Comparison of ENCODE assay signal across 1 cellular context in the genomic region with DNA sequence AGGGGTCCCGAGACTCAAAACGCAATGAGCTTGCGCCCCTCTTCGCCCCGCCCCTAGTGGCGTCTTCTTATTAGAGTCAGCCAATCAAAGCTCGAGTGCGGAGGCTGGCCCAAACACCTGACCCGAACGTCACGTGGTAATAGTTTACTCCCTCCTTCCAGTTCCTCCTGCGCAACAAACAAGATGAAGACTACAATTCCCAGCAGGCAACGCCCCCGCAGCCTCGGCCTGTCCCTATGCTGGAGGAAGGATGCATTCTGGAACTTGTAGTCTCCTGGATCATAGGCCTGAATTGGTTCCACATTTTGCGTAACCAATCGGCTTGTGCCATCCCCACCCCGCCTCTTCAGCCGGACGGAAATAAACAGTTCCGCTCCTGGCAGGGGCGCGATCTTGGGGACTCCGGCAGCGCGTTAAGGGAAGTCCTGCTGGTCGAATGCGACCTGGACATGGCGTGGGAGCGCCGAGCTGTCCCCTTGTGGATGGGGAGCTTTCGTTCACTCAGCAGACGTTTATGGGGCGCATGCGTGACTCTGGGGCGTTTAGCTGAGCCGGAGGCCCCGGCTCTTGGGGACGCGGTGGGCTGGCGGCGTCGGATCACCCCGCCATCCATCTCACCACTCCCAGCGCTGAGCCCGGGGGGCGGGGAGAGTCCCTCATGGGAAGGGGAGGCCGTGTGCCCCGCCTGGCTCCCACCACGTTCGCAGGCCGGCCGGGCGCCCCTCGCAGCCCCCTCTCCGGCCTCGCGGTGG.
TF ChIP-seq lines count a peak whose summit lies in the region.

A gene (minus strand): TSS at position 26 of the 752 bp plus-strand sequence. CDS start 38 bp downstream, outside the sequence.

TF ChIP-seq in K562, 482 proteins besides CTCF, POLR2A, EP300 and RAD21 (continued from another document and continues in another):
- TF ChIP-seq, protein P1, sequence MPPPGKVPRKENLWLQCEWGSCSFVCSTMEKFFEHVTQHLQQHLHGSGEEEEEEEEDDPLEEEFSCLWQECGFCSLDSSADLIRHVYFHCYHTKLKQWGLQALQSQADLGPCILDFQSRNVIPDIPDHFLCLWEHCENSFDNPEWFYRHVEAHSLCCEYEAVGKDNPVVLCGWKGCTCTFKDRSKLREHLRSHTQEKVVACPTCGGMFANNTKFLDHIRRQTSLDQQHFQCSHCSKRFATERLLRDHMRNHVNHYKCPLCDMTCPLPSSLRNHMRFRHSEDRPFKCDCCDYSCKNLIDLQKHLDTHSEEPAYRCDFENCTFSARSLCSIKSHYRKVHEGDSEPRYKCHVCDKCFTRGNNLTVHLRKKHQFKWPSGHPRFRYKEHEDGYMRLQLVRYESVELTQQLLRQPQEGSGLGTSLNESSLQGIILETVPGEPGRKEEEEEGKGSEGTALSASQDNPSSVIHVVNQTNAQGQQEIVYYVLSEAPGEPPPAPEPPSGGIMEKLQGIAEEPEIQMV (tag; conservative IDR thresholded peaks at IDR 0.05; ENCODE audit: low read depth), result no peak
- TF ChIP-seq RBM39 (optimal IDR thresholded peaks at IDR 0.05; ENCODE audit: low read depth, low read length), result no peak
- peak; percentile 80 for TF ChIP-seq ELF2 (CRISPR knock-in tag; IDR thresholded peaks at IDR 0.05)
- TF ChIP-seq, protein P2, sequence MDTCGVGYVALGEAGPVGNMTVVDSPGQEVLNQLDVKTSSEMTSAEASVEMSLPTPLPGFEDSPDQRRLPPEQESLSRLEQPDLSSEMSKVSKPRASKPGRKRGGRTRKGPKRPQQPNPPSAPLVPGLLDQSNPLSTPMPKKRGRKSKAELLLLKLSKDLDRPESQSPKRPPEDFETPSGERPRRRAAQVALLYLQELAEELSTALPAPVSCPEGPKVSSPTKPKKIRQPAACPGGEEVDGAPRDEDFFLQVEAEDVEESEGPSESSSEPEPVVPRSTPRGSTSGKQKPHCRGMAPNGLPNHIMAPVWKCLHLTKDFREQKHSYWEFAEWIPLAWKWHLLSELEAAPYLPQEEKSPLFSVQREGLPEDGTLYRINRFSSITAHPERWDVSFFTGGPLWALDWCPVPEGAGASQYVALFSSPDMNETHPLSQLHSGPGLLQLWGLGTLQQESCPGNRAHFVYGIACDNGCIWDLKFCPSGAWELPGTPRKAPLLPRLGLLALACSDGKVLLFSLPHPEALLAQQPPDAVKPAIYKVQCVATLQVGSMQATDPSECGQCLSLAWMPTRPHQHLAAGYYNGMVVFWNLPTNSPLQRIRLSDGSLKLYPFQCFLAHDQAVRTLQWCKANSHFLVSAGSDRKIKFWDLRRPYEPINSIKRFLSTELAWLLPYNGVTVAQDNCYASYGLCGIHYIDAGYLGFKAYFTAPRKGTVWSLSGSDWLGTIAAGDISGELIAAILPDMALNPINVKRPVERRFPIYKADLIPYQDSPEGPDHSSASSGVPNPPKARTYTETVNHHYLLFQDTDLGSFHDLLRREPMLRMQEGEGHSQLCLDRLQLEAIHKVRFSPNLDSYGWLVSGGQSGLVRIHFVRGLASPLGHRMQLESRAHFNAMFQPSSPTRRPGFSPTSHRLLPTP (IDR thresholded peaks at IDR 0.05; ENCODE audit: borderline replicate concordance, extremely low read depth, insufficient read length), result no peak
- TF ChIP-seq, protein P3, sequence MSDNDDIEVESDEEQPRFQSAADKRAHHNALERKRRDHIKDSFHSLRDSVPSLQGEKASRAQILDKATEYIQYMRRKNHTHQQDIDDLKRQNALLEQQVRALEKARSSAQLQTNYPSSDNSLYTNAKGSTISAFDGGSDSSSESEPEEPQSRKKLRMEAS (CRISPR knock-in tag; IDR thresholded peaks at IDR 0.05), result peak; percentile 68; the same call in 1 of the 2 replicates
- no peak; the same call in 1 of the 2 replicates for TF ChIP-seq ZKSCAN1 (IDR thresholded peaks at IDR 0.05; ENCODE audit: low read depth, low read length)
- TF ChIP-seq GABPA (tag; conservative IDR thresholded peaks at IDR 0.05; ENCODE audit: low read depth), result peak; percentile 85
- TF ChIP-seq MEIS2 (IDR thresholded peaks at IDR 0.05; ENCODE audit: partially characterized antibody), result peak; percentile 28
- TF ChIP-seq, protein P4, sequence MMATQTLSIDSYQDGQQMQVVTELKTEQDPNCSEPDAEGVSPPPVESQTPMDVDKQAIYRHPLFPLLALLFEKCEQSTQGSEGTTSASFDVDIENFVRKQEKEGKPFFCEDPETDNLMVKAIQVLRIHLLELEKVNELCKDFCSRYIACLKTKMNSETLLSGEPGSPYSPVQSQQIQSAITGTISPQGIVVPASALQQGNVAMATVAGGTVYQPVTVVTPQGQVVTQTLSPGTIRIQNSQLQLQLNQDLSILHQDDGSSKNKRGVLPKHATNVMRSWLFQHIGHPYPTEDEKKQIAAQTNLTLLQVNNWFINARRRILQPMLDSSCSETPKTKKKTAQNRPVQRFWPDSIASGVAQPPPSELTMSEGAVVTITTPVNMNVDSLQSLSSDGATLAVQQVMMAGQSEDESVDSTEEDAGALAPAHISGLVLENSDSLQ (IDR thresholded peaks at IDR 0.05), result peak; percentile 60; the same call in 1 of the 2 replicates
- no peak for TF ChIP-seq ZFP36 (IDR thresholded peaks at IDR 0.05; ENCODE audit: low read depth, low read length, partially characterized antibody)
- no peak; the same call in 1 of the 2 replicates for TF ChIP-seq JUNB (CRISPR knock-in tag; conservative IDR thresholded peaks at IDR 0.05)
- peak; percentile 60 for TF ChIP-seq CBX1 (IDR thresholded peaks at IDR 0.05; ENCODE audit: low read depth)
- TF ChIP-seq ZBTB1 (CRISPR knock-in tag; IDR thresholded peaks at IDR 0.05; ENCODE audit: borderline replicate concordance, low read depth), result no peak; the same call in 1 of the 2 replicates
- no peak for TF ChIP-seq ZNF174 (CRISPR knock-in tag; IDR thresholded peaks at IDR 0.05)
- TF ChIP-seq BCOR (IDR thresholded peaks at IDR 0.05), result no peak
- TF ChIP-seq TBP (optimal IDR thresholded peaks at IDR 0.05; ENCODE audit: low read depth, low read length), result peak; percentile 84
- peak; percentile 93 for TF ChIP-seq POLR2H (tag; IDR thresholded peaks at IDR 0.05; ENCODE audit: low read depth)
- peak; percentile 23; the same call in 1 of the 2 replicates for TF ChIP-seq TRIM28 (IDR thresholded peaks at IDR 0.05)
- TF ChIP-seq DNMT1 (IDR thresholded peaks at IDR 0.05), result no peak
- no peak for TF ChIP-seq ZNF274 (IDR thresholded peaks at IDR 0.05; ENCODE audit: borderline replicate concordance, low read depth, low read length)
- TF ChIP-seq, protein P5, sequence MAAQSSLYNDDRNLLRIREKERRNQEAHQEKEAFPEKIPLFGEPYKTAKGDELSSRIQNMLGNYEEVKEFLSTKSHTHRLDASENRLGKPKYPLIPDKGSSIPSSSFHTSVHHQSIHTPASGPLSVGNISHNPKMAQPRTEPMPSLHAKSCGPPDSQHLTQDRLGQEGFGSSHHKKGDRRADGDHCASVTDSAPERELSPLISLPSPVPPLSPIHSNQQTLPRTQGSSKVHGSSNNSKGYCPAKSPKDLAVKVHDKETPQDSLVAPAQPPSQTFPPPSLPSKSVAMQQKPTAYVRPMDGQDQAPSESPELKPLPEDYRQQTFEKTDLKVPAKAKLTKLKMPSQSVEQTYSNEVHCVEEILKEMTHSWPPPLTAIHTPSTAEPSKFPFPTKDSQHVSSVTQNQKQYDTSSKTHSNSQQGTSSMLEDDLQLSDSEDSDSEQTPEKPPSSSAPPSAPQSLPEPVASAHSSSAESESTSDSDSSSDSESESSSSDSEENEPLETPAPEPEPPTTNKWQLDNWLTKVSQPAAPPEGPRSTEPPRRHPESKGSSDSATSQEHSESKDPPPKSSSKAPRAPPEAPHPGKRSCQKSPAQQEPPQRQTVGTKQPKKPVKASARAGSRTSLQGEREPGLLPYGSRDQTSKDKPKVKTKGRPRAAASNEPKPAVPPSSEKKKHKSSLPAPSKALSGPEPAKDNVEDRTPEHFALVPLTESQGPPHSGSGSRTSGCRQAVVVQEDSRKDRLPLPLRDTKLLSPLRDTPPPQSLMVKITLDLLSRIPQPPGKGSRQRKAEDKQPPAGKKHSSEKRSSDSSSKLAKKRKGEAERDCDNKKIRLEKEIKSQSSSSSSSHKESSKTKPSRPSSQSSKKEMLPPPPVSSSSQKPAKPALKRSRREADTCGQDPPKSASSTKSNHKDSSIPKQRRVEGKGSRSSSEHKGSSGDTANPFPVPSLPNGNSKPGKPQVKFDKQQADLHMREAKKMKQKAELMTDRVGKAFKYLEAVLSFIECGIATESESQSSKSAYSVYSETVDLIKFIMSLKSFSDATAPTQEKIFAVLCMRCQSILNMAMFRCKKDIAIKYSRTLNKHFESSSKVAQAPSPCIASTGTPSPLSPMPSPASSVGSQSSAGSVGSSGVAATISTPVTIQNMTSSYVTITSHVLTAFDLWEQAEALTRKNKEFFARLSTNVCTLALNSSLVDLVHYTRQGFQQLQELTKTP (IDR thresholded peaks at IDR 0.05; ENCODE audit: low read depth in 1 of 2, partially characterized antibody in 2 of 2), result peak; percentile 86 to 100
- no peak for TF ChIP-seq BRCA1 (IDR thresholded peaks at IDR 0.05)
- no peak for TF ChIP-seq BRCA1 (CRISPR knock-in tag; IDR thresholded peaks at IDR 0.05)
- TF ChIP-seq, protein P6, sequence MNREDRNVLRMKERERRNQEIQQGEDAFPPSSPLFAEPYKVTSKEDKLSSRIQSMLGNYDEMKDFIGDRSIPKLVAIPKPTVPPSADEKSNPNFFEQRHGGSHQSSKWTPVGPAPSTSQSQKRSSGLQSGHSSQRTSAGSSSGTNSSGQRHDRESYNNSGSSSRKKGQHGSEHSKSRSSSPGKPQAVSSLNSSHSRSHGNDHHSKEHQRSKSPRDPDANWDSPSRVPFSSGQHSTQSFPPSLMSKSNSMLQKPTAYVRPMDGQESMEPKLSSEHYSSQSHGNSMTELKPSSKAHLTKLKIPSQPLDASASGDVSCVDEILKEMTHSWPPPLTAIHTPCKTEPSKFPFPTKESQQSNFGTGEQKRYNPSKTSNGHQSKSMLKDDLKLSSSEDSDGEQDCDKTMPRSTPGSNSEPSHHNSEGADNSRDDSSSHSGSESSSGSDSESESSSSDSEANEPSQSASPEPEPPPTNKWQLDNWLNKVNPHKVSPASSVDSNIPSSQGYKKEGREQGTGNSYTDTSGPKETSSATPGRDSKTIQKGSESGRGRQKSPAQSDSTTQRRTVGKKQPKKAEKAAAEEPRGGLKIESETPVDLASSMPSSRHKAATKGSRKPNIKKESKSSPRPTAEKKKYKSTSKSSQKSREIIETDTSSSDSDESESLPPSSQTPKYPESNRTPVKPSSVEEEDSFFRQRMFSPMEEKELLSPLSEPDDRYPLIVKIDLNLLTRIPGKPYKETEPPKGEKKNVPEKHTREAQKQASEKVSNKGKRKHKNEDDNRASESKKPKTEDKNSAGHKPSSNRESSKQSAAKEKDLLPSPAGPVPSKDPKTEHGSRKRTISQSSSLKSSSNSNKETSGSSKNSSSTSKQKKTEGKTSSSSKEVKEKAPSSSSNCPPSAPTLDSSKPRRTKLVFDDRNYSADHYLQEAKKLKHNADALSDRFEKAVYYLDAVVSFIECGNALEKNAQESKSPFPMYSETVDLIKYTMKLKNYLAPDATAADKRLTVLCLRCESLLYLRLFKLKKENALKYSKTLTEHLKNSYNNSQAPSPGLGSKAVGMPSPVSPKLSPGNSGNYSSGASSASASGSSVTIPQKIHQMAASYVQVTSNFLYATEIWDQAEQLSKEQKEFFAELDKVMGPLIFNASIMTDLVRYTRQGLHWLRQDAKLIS (CRISPR knock-in tag; IDR thresholded peaks at IDR 0.05), result no peak; the same call in none of the 2 replicates
- peak; percentile 92 for TF ChIP-seq CBFA2T2 (conservative IDR thresholded peaks at IDR 0.05)
- no peak for TF ChIP-seq EHMT2 (IDR thresholded peaks at IDR 0.05)
- no peak for TF ChIP-seq HNRNPH1 (optimal IDR thresholded peaks at IDR 0.05; ENCODE audit: low read depth, low read length)
- TF ChIP-seq, protein P7, sequence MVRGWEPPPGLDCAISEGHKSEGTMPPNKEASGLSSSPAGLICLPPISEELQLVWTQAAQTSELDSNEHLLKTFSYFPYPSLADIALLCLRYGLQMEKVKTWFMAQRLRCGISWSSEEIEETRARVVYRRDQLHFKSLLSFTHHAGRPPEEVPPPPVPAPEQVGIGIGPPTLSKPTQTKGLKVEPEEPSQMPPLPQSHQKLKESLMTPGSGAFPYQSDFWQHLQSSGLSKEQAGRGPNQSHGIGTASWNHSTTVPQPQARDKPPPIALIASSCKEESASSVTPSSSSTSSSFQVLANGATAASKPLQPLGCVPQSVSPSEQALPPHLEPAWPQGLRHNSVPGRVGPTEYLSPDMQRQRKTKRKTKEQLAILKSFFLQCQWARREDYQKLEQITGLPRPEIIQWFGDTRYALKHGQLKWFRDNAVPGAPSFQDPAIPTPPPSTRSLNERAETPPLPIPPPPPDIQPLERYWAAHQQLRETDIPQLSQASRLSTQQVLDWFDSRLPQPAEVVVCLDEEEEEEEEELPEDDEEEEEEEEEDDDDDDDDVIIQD (CRISPR knock-in tag; IDR thresholded peaks at IDR 0.05), result no peak
- TF ChIP-seq ERF (CRISPR knock-in tag; IDR thresholded peaks at IDR 0.05), result peak; percentile 58; the same call in 1 of the 2 replicates
- TF ChIP-seq, protein P8, sequence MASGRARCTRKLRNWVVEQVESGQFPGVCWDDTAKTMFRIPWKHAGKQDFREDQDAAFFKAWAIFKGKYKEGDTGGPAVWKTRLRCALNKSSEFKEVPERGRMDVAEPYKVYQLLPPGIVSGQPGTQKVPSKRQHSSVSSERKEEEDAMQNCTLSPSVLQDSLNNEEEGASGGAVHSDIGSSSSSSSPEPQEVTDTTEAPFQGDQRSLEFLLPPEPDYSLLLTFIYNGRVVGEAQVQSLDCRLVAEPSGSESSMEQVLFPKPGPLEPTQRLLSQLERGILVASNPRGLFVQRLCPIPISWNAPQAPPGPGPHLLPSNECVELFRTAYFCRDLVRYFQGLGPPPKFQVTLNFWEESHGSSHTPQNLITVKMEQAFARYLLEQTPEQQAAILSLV (tag; IDR thresholded peaks at IDR 0.05), result no peak
- TF ChIP-seq ILF3 (IDR thresholded peaks at IDR 0.05; ENCODE audit: borderline replicate concordance), result no peak
- TF ChIP-seq, protein P9, sequence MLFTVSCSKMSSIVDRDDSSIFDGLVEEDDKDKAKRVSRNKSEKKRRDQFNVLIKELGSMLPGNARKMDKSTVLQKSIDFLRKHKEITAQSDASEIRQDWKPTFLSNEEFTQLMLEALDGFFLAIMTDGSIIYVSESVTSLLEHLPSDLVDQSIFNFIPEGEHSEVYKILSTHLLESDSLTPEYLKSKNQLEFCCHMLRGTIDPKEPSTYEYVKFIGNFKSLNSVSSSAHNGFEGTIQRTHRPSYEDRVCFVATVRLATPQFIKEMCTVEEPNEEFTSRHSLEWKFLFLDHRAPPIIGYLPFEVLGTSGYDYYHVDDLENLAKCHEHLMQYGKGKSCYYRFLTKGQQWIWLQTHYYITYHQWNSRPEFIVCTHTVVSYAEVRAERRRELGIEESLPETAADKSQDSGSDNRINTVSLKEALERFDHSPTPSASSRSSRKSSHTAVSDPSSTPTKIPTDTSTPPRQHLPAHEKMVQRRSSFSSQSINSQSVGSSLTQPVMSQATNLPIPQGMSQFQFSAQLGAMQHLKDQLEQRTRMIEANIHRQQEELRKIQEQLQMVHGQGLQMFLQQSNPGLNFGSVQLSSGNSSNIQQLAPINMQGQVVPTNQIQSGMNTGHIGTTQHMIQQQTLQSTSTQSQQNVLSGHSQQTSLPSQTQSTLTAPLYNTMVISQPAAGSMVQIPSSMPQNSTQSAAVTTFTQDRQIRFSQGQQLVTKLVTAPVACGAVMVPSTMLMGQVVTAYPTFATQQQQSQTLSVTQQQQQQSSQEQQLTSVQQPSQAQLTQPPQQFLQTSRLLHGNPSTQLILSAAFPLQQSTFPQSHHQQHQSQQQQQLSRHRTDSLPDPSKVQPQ (CRISPR knock-in tag; IDR thresholded peaks at IDR 0.05; ENCODE audit: borderline replicate concordance), result no peak
- TF ChIP-seq ZNF311 (CRISPR knock-in tag; IDR thresholded peaks at IDR 0.05), result no peak
- no peak for TF ChIP-seq POU5F1 (IDR thresholded peaks at IDR 0.05; ENCODE audit: borderline replicate concordance, low read depth, low read length, partially characterized antibody)
- no peak for TF ChIP-seq MTA2 (IDR thresholded peaks at IDR 0.05; ENCODE audit: low read depth)
- no peak for TF ChIP-seq ZNF785 (CRISPR knock-in tag; IDR thresholded peaks at IDR 0.05)
- peak; percentile 95 for TF ChIP-seq SUPT5H (IDR thresholded peaks at IDR 0.05)
- no peak; the same call in none of the 2 replicates for TF ChIP-seq TEAD4 (IDR thresholded peaks at IDR 0.05; ENCODE audit: low read length)
- TF ChIP-seq TEAD4 (CRISPR knock-in tag; IDR thresholded peaks at IDR 0.05; ENCODE audit: borderline replicate concordance), result no peak
- peak; percentile 98 for TF ChIP-seq ZNF24 (IDR thresholded peaks at IDR 0.05)
